Comparison of ENCODE assay signal across 10 cellular contexts in genomic region chr9:115198018-115198417, GRCh38.
DNase-seq lines count a peak whose midpoint lies in the region; ATAC-seq and TF ChIP-seq lines count a peak whose summit lies in the region.
"Had no signal": no experiment of that assay in that cellular context is flagged by ENCODE, and none has a peak within 500 bp of the region (broad histone marks: within the 10 kb centered on the region; RNA-seq: fewer than 3 reads in every experiment).

No MANE protein-coding gene starts in this region.

- H3F3A ChIP-seq in GM23338 (replicated peaks; ENCODE audit: low read depth): no peaks in the 10 kb centered on the region

- no peaks in the 10 kb centered on the region for H4K20me1 ChIP-seq in GM23338 (replicated peaks; ENCODE audit: insufficient read depth)

- H3K36me3 ChIP-seq in GM23338 (ENCODE audit: insufficient read depth): no peaks in the 10 kb centered on the region
- no peaks in the 10 kb centered on the region for H3K36me3 ChIP-seq in SJCRH30
- H3K36me3 ChIP-seq in heart left ventricle: no peaks in the 10 kb centered on the region
- no peaks in the 10 kb centered on the region for H3K36me3 ChIP-seq in psoas muscle (ENCODE audit: insufficient read depth in 1 of 2, low read depth in 1 of 2)

- WGBS in heart left ventricle, 4 donors: 27 to 37% (median 35%) methylated on average over 4 of the region's 4 CpGs
- 10 to 25% (median 11%) methylated on average over 4 of the region's 4 CpGs for WGBS in psoas muscle, 3 donors

- TF ChIP-seq CTCF in GM23338 (conservative IDR thresholded peaks at IDR 0.05; ENCODE audit: low read depth in 2 of 2) (no peak), heart left ventricle (IDR thresholded peaks at IDR 0.05) (no peak), psoas muscle (IDR thresholded peaks at IDR 0.05) (no peak)

- H3K27ac Mint-ChIP-seq in GM23338: no peak overlapping the region
- H3K27ac Mint-ChIP-seq: activated naive CD4-positive, alpha-beta T cell treated with anti-CD3 and anti-CD28 coated beads, Interleukin-2, amount 10 ng/mL, durations not matched to agents 7 days and 5 days had no signal

- H3K27me3 ChIP-seq in GM23338 (ENCODE audit: insufficient read depth) (no peaks in the 10 kb centered on the region), SJCRH30 (no peaks in the 10 kb centered on the region), heart left ventricle (peaks cover 0 to 3% (median 0%) of the 10 kb centered on the region in 9 donors), psoas muscle (ENCODE audit: insufficient read depth in 3 of 3, low read length in 2 of 3) (no peaks in the 10 kb centered on the region)

- H3K4me1 ChIP-seq in GM23338 (ENCODE audit: insufficient read depth) (peaks cover 24% of the 10 kb centered on the region), SJCRH30 (peaks cover 52% of the 10 kb centered on the region), heart left ventricle (peaks cover 0 to 7% (median 0%) of the 10 kb centered on the region in 12 donors), psoas muscle (no peaks in the 10 kb centered on the region)

- peaks cover 17% of the 10 kb centered on the region; the same call in 1 of the 2 replicates for H3K9me2 ChIP-seq in GM23338 (ENCODE audit: insufficient read depth)

- peaks cover 7% of the 10 kb centered on the region; the same call in 2 of the 3 replicates for H3K9me3 Mint-ChIP-seq in GM23338
- H3K9me3 Mint-ChIP-seq: activated naive CD4-positive, alpha-beta T cell treated with anti-CD3 and anti-CD28 coated beads, Interleukin-2, amount 10 ng/mL, durations not matched to agents 7 days and 5 days had no signal

- H3K4me1 Mint-ChIP-seq in GM23338: peaks cover 13% of the 10 kb centered on the region
- H3K4me1 Mint-ChIP-seq: activated naive CD4-positive, alpha-beta T cell treated with anti-CD3 and anti-CD28 coated beads, Interleukin-2, amount 10 ng/mL, durations not matched to agents 7 days and 5 days had no signal

- ATAC-seq in GM23338: no peak
- ATAC-seq in heart left ventricle: peak; percentile 77 to 94 (median 88)
- ATAC-seq in psoas muscle: peak; percentile 65 to 81 (median 69)
- ATAC-seq in GM18505 (IDR thresholded peaks at IDR 0.05; ENCODE audit: unreplicated experiment): no peak
- no peak for ATAC-seq in HG03432 (IDR thresholded peaks at IDR 0.05; ENCODE audit: unreplicated experiment)
- no peak for ATAC-seq in HG03565 (IDR thresholded peaks at IDR 0.05; ENCODE audit: unreplicated experiment)

- H3K9me3 ChIP-seq in SJCRH30 (replicated peaks): 0 out of 2 replicates have a peak, but pooled peaks cover 9% of the 10 kb centered on the region
- H3K9me3 ChIP-seq in heart left ventricle: peaks cover 0 to 8% (median 0%) of the 10 kb centered on the region in 12 donors
- no peaks in the 10 kb centered on the region for H3K9me3 ChIP-seq in psoas muscle

- no peak overlapping the region for H3K4me2 ChIP-seq in GM23338

- 0 out of 2 replicates have a peak overlapping the region, but pooled peaks have one; percentile 8 for H2AFZ ChIP-seq in GM23338

- no peaks in the 10 kb centered on the region for H3K79me2 ChIP-seq in GM23338 (replicated peaks; ENCODE audit: insufficient read depth)

- H3K36me3 Mint-ChIP-seq in GM23338 (ENCODE audit: low read depth): peaks cover 8% of the 10 kb centered on the region; the same call in 2 of the 3 replicates
- H3K36me3 Mint-ChIP-seq: activated naive CD4-positive, alpha-beta T cell treated with anti-CD3 and anti-CD28 coated beads, Interleukin-2, amount 10 ng/mL, durations not matched to agents 7 days and 5 days had no signal

- H3K4me3 Mint-ChIP-seq in GM23338: no peak overlapping the region
- H3K4me3 Mint-ChIP-seq: activated naive CD4-positive, alpha-beta T cell treated with anti-CD3 and anti-CD28 coated beads, Interleukin-2, amount 10 ng/mL, durations not matched to agents 7 days and 5 days had no signal

- no peak for DNase-seq in GM23338 (ENCODE audit: low spot score)
- peak; percentile 93 to 94 for DNase-seq in SJCRH30
- DNase-seq in heart left ventricle: peak; percentile 29 to 79 (median 55)
- peak; percentile 32 to 61 for DNase-seq in psoas muscle
- DNase-seq in germinal center (ENCODE audit: low spot score): no peak
- DNase-seq: activated naive CD4-positive, alpha-beta T cell treated with anti-CD3 and anti-CD28 coated beads, Interleukin-2, amount 10 ng/mL, durations not matched to agents 7 days and 5 days; MM.1S had no signal

- H3K27ac ChIP-seq in GM23338 (ENCODE audit: low read depth) (no peak overlapping the region), SJCRH30 (peak overlapping the region; percentile 59), heart left ventricle (no peak overlapping the region), psoas muscle (no peak overlapping the region)

- intact Hi-C loops in heart left ventricle (cut with DNase I): no loop called here
- intact Hi-C loops in psoas muscle (cut with DNase I): no loop called here

- H3K27me3 Mint-ChIP-seq in GM23338 (ENCODE audit: insufficient read depth, low read depth, poor library complexity): peaks cover 3% of the 10 kb centered on the region

- H3K4me3 ChIP-seq in GM23338 (no peak overlapping the region), SJCRH30 (no peak overlapping the region), heart left ventricle (no peak overlapping the region), psoas muscle (no peak overlapping the region)

- TF ChIP-seq POLR2A in heart left ventricle (IDR thresholded peaks at IDR 0.05) (no peak), GM18505 (IDR thresholded peaks at IDR 0.05; ENCODE audit: borderline replicate concordance, extremely low read depth, insufficient read depth, insufficient read length) (no peak)

TF ChIP-seq in GM23338, 12 proteins besides CTCF, POLR2A, EP300 and RAD21 (continues in another document):
- TF ChIP-seq CREB1 (CRISPR knock-in tag; IDR thresholded peaks at IDR 0.05; ENCODE audit: low read depth) (no peak), JUNB (IDR thresholded peaks at IDR 0.05; ENCODE audit: unreplicated experiment) (no peak), ETS1 (IDR thresholded peaks at IDR 0.05) (no peak), EZH2phosphoT487 (IDR thresholded peaks at IDR 0.05; ENCODE audit: unreplicated experiment) (no peak)

Comparison
In these comparisons a context has a peak if more than half of its experiments do, and no peak if none do; other contexts are left out.
1. ATAC-seq: peak in heart left ventricle (4 of 4) and psoas muscle (4 of 4); none in GM23338 (single experiment), GM18505 (single experiment), HG03432 (single experiment) and HG03565 (single experiment).
2. DNase-seq: peak in SJCRH30 (2 of 2), heart left ventricle (5 of 5) and psoas muscle (2 of 2); none in GM23338 (single experiment) and germinal center (single experiment).